12 cellular contexts compared by ENCODE assay signal in genomic region chr19:3784607-3785463, GRCh38. TPM values are rescaled to one million over a fixed set of nuclear protein-coding genes. Genes with fewer than 3 reads are reported as not detected.
DNase-seq lines count a peak whose midpoint lies in the region; ATAC-seq and TF ChIP-seq lines count a peak whose summit lies in the region.
"Had no signal": no experiment of that assay in that cellular context is flagged by ENCODE, and none has a peak within 500 bp of the region (broad histone marks: within the 10 kb centered on the region; RNA-seq: fewer than 3 reads in every experiment).

No MANE protein-coding gene starts in this region.

- H3K4me3 ChIP-seq in Caco-2 (ENCODE audit: low read depth, low read length): no peak overlapping the region
- peak overlapping the region; percentile 64 for H3K4me3 ChIP-seq in effector memory CD4-positive, alpha-beta T cell (ENCODE audit: insufficient read depth, low read depth, low read length, poor library complexity, severe bottlenecking)
- no peak overlapping the region for H3K4me3 ChIP-seq in ovary

- CTCF ChIA-PET in Caco-2 (lab: Charles Lee): no interaction called here

- TF ChIP-seq EP300 in ovary (IDR thresholded peaks at IDR 0.05): no peak

- H3K4me1 ChIP-seq in Caco-2: no peaks in the 10 kb centered on the region
- peaks cover 8% of the 10 kb centered on the region for H3K4me1 ChIP-seq in effector memory CD4-positive, alpha-beta T cell (ENCODE audit: control insufficient read depth, insufficient read depth, low read length, poor library complexity, severe bottlenecking)
- H3K4me1 ChIP-seq in ovary (ENCODE audit: insufficient read depth): no peaks in the 10 kb centered on the region

- H3K36me3 ChIP-seq in Caco-2 (ENCODE audit: control insufficient read depth, insufficient read depth, low read length) (no peaks in the 10 kb centered on the region), ovary (no peaks in the 10 kb centered on the region)
- H3K36me3 ChIP-seq in effector memory CD4-positive, alpha-beta T cell (ENCODE audit: control insufficient read depth, insufficient read depth, low read length): no peaks in the 10 kb centered on the region
- H3K36me3 ChIP-seq: brain microvascular endothelial cell had no signal

- POLR2A ChIA-PET in Caco-2 (lab: Charles Lee): no interaction called here

- intact Hi-C loops in Caco-2 (cut with micrococcal nuclease; ENCODE audit: unreplicated experiment): no loop called here
- intact Hi-C loops in ovary (cut with DNase I): no loop called here

- H3K4me3 Mint-ChIP-seq in Caco-2 (ENCODE audit: unreplicated experiment) (peak overlapping the region; percentile 9), nephron (peak overlapping the region; percentile 58 to 75 (median 74))

- no peak for TF ChIP-seq POLR2A in ovary (IDR thresholded peaks at IDR 0.05)

- H3K27me3 ChIP-seq in Caco-2 (replicated peaks; ENCODE audit: control insufficient read depth, insufficient read depth, low read length): no peaks in the 10 kb centered on the region
- H3K27me3 ChIP-seq in effector memory CD4-positive, alpha-beta T cell (replicated peaks; ENCODE audit: control insufficient read depth, insufficient read depth, low read length, poor library complexity, severe bottlenecking): no peaks in the 10 kb centered on the region
- no peaks in the 10 kb centered on the region for H3K27me3 ChIP-seq in ovary

- H3K27ac Mint-ChIP-seq in Caco-2 (ENCODE audit: unreplicated experiment) (no peak overlapping the region), nephron (no peak overlapping the region)

- H3K9me3 Mint-ChIP-seq in Caco-2 (ENCODE audit: unreplicated experiment) (peaks cover 11% of the 10 kb centered on the region), nephron (peaks cover 16% of the 10 kb centered on the region)

- H3K36me3 Mint-ChIP-seq in Caco-2 (ENCODE audit: insufficient read depth, unreplicated experiment) (no peaks in the 10 kb centered on the region), nephron (ENCODE audit: low read depth) (peaks cover 5% of the 10 kb centered on the region)

- H3K9me3 ChIP-seq in Caco-2 (peaks cover 19% of the 10 kb centered on the region; the same call in 1 of the 2 replicates), ovary (peaks cover 0 to 14% of the 10 kb centered on the region in 2 donors)
- H3K9me3 ChIP-seq in effector memory CD4-positive, alpha-beta T cell (ENCODE audit: control insufficient read depth, low read length): peaks cover 10% of the 10 kb centered on the region

- TF ChIP-seq CTCF in Caco-2 (IDR thresholded peaks at IDR 0.05; ENCODE audit: insufficient read depth in 1 of 2, low read depth in 1 of 2, low read length in 1 of 2, severe bottlenecking in 1 of 2, unreplicated experiment in 1 of 2): no peak
- TF ChIP-seq CTCF in nephron (IDR thresholded peaks at IDR 0.05; ENCODE audit: unreplicated experiment in 3 of 3): no peak
- no peak for TF ChIP-seq CTCF in ovary (IDR thresholded peaks at IDR 0.05)

- 18 to 20% (median 18%) methylated on average over 25 of the region's 25 CpGs for WGBS in ovary, 3 donors

- no peak for ATAC-seq in GM21619 (IDR thresholded peaks at IDR 0.05; ENCODE audit: unreplicated experiment)

- H3K4me1 Mint-ChIP-seq in Caco-2 (ENCODE audit: low read depth, unreplicated experiment) (no peaks in the 10 kb centered on the region), nephron (no peaks in the 10 kb centered on the region)

- H3K27me3 Mint-ChIP-seq in Caco-2 (ENCODE audit: insufficient read depth, unreplicated experiment): no peaks in the 10 kb centered on the region
- H3K27me3 Mint-ChIP-seq in nephron (ENCODE audit: low read depth): peaks cover 68% of the 10 kb centered on the region

- no TSS peak for BruUV-seq in Caco-2 (replicated peaks; lab: Mats Ljungman, UMichigan)

- DNase-seq in Caco-2 (no peak), LHCN-M2 (ENCODE audit: low read depth) (peak; percentile 24), ovary (no peak), SKM-1 treated with dmso at 0.1 percent for 144 hours (lab: John Stamatoyannopoulos, UW; ENCODE audit: unreplicated experiment) (no peak), NCI-H2081 (lab: John Stamatoyannopoulos, UW) (no peak)
- no peak for DNase-seq in effector memory CD4-positive, alpha-beta T cell
- DNase-seq: brain microvascular endothelial cell, left cardiac atrium, NCI-H1436, SHP77 treated with DMSO at 0.1 percent for 48 hours had no signal

- H3K27ac ChIP-seq in effector memory CD4-positive, alpha-beta T cell (ENCODE audit: insufficient read depth, low read length, poor library complexity, severe bottlenecking): no peak overlapping the region
- no peak overlapping the region for H3K27ac ChIP-seq in ovary
- H3K27ac ChIP-seq: brain microvascular endothelial cell had no signal

RNA-seq across cellular contexts. Expression of gene MATK, which starts 1.3 kb away (rescaled TPM):
- total RNA-seq in Caco-2 (2022) (0.29 and 0.72 TPM in 2 replicates), LHCN-M2 (2014; rRNA removed) (not detected in 2 replicates), ovary (1 to 10 TPM in 3 of 7 donors, under 1 TPM in 4; 0.40 to 1.4 (median 0.98) TPM)
- 0.12 TPM for polyA plus RNA-seq in LHCN-M2 (2012)
- under 1 TPM; 0.25 to 0.44 TPM for polyA plus RNA-seq in ovary

RNA-seq across cellular contexts. Expression of gene RAX2, which starts 12.8 kb away (rescaled TPM):
- total RNA-seq in Caco-2 (2022): not detected in 2 replicates
- not detected in 2 replicates for total RNA-seq in LHCN-M2 (2014; rRNA removed)
- not detected for polyA plus RNA-seq in LHCN-M2 (2012)
- total RNA-seq in ovary: under 1 TPM in 1 of 7 donors, not detected in 6; 0.13 TPM
- under 1 TPM in 1 of 2 donors, not detected in 1; 0.13 TPM for polyA plus RNA-seq in ovary
- total RNA-seq: left cardiac atrium had no signal

RNA-seq across cellular contexts. Expression of gene MRPL54, which starts 22.4 kb away (rescaled TPM):
- total RNA-seq in Caco-2 (2022) (46.4 and 54.5 TPM in 2 replicates), LHCN-M2 (2014; rRNA removed) (38.0 and 50.2 TPM in 2 replicates), ovary (100 to 1,000 TPM in 2 of 7 donors, 10 to 100 TPM in 5; 42.4 to 113 (median 64.4) TPM)
- 86.3 TPM for polyA plus RNA-seq in LHCN-M2 (2012)
- 10 to 100 TPM; 14.5 to 80.8 TPM for polyA plus RNA-seq in ovary

RNA-seq across cellular contexts. Expression of gene APBA3, which starts 23.3 kb away (rescaled TPM):
- 22.1 and 23.5 TPM in 2 replicates for total RNA-seq in Caco-2 (2022)
- total RNA-seq in LHCN-M2 (2014; rRNA removed): 19.3 and 28.5 TPM in 2 replicates
- polyA plus RNA-seq in LHCN-M2 (2012): 10.2 TPM
- total RNA-seq in ovary: 10 to 100 TPM; 18.1 to 25.4 (median 21.5) TPM
- polyA plus RNA-seq in ovary: 10 to 100 TPM in 1 of 2 donors, under 1 TPM in 1; 0.88 to 19.9 TPM
